14 cellular contexts compared by ENCODE assay signal in the genomic region with DNA sequence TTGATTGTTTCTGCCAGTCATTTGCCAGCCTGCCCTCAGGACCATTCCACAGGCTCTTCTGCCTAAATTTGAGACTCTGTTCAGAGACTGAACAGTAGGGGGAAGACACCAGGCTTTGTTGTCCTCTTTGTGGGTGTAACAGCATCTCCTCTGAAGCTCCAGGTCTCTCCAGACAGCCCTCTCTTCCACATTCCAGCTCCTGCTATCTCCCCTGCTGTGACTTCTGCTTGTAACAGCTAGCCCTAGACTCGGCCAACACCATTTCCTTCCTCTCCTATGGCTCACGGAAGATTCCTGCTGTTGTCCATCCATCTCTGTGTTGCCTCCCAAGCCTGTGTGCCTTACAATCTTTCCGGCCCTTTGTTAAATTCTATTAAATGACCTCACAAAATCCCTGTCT.
"Had no signal": no experiment of that assay in that cellular context is flagged by ENCODE, and none has a peak within 500 bp of the region (broad histone marks: within the 10 kb centered on the region; RNA-seq: fewer than 3 reads in every experiment).

No MANE protein-coding gene starts in this region.

- H3K4me3 ChIP-seq: lung, prostate gland, stomach, thoracic aorta had no signal

- H3K36me3 ChIP-seq: prostate gland had no signal

- ATAC-seq: esophagus mucosa; left cardiac atrium; naive thymus-derived CD8-positive, alpha-beta T cell; sciatic nerve had no signal

- H3K4me1 ChIP-seq: prostate gland had no signal

- H3K27me3 ChIP-seq: stomach had no signal

- H3K9me3 Mint-ChIP-seq: activated CD4-positive, alpha-beta memory T cell treated with anti-CD3 and anti-CD28 coated beads for 36 hours had no signal

- H3K27ac Mint-ChIP-seq: activated CD4-positive, alpha-beta memory T cell treated with anti-CD3 and anti-CD28 coated beads for 36 hours had no signal

- H3K9me3 ChIP-seq: prostate gland, stomach, thoracic aorta had no signal

- DNase-seq: activated CD4-positive, alpha-beta memory T cell treated with anti-CD3 and anti-CD28 coated beads for 36 hours; activated CD4-positive, CD25-positive, alpha-beta regulatory T cell treated with anti-CD3 and anti-CD28 coated beads, Interleukin-2, amount 50 U/mL, for 72 hours; activated gamma-delta T cell treated with Interleukin-2 at 50 U/mL for 16 hours; activated T-cell treated with anti-CD3 and anti-CD28 coated beads, Interleukin-2, amount 50 U/mL, for 48 hours; hippocampal formation; left cardiac atrium; naive thymus-derived CD8-positive, alpha-beta T cell; stimulated activated CD4-positive, alpha-beta T cell treated with anti-CD3 and anti-CD28 coated beads, Interleukin-12 subunit alpha, Interleukin-12 subunit beta, amount 100 ng/mL, for 4 hours; stomach had no signal

- H3K4me3 Mint-ChIP-seq: activated CD4-positive, alpha-beta memory T cell treated with anti-CD3 and anti-CD28 coated beads for 36 hours; naive thymus-derived CD8-positive, alpha-beta T cell had no signal

- H3K27me3 Mint-ChIP-seq: activated CD4-positive, alpha-beta memory T cell treated with anti-CD3 and anti-CD28 coated beads for 36 hours; naive thymus-derived CD8-positive, alpha-beta T cell had no signal

- H3K27ac ChIP-seq: prostate gland, stomach, thoracic aorta had no signal
